In genomic region chr22:38953577-38954413, GRCh38 we compare ENCODE assay signal across 1 cellular context.
TF ChIP-seq lines count a peak whose summit lies in the region.

No MANE protein-coding gene starts in this region.

TF ChIP-seq in K562, 482 proteins besides CTCF, POLR2A, EP300 and RAD21:
- TF ChIP-seq ZBTB40 (IDR thresholded peaks at IDR 0.05), result no peak
- no peak for TF ChIP-seq ZBTB40 (CRISPR knock-in tag; IDR thresholded peaks at IDR 0.05)
- TF ChIP-seq, protein P1, sequence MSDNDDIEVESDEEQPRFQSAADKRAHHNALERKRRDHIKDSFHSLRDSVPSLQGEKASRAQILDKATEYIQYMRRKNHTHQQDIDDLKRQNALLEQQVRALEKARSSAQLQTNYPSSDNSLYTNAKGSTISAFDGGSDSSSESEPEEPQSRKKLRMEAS (CRISPR knock-in tag; IDR thresholded peaks at IDR 0.05), result no peak
- TF ChIP-seq HDAC2 (IDR thresholded peaks at IDR 0.05), result no peak
- TF ChIP-seq PTTG1 (tag; IDR thresholded peaks at IDR 0.05; ENCODE audit: low read depth), result no peak
- TF ChIP-seq PRMT5 (CRISPR knock-in tag; IDR thresholded peaks at IDR 0.05), result no peak
- TF ChIP-seq ZNF75A (CRISPR knock-in tag; IDR thresholded peaks at IDR 0.05), result no peak
- TF ChIP-seq GATAD2A (IDR thresholded peaks at IDR 0.05), result no peak
- no peak for TF ChIP-seq GTF2F1 (IDR thresholded peaks at IDR 0.05; ENCODE audit: low read depth, low read length)
- no peak for TF ChIP-seq CBFA2T3 (IDR thresholded peaks at IDR 0.05)
- TF ChIP-seq ZSCAN32 (CRISPR knock-in tag; IDR thresholded peaks at IDR 0.05), result no peak
- TF ChIP-seq, protein P2, sequence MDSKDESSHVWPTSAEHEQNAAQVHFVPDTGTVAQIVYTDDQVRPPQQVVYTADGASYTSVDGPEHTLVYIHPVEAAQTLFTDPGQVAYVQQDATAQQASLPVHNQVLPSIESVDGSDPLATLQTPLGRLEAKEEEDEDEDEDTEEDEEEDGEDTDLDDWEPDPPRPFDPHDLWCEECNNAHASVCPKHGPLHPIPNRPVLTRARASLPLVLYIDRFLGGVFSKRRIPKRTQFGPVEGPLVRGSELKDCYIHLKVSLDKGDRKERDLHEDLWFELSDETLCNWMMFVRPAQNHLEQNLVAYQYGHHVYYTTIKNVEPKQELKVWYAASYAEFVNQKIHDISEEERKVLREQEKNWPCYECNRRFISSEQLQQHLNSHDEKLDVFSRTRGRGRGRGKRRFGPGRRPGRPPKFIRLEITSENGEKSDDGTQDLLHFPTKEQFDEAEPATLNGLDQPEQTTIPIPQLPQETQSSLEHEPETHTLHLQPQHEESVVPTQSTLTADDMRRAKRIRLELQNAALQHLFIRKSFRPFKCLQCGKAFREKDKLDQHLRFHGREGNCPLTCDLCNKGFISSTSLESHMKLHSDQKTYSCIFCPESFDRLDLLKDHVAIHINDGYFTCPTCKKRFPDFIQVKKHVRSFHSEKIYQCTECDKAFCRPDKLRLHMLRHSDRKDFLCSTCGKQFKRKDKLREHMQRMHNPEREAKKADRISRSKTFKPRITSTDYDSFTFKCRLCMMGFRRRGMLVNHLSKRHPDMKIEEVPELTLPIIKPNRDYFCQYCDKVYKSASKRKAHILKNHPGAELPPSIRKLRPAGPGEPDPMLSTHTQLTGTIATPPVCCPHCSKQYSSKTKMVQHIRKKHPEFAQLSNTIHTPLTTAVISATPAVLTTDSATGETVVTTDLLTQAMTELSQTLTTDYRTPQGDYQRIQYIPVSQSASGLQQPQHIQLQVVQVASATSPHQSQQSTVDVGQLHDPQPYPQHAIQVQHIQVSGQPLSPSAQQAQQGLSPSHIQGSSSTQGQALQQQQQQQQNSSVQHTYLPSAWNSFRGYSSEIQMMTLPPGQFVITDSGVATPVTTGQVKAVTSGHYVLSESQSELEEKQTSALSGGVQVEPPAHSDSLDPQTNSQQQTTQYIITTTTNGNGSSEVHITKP (IDR thresholded peaks at IDR 0.05; ENCODE audit: partially characterized antibody), result no peak
- no peak for TF ChIP-seq ZNF586 (CRISPR knock-in tag; conservative IDR thresholded peaks at IDR 0.05)
- TF ChIP-seq ZNF224 (CRISPR knock-in tag; IDR thresholded peaks at IDR 0.05), result no peak
- TF ChIP-seq, protein P3, sequence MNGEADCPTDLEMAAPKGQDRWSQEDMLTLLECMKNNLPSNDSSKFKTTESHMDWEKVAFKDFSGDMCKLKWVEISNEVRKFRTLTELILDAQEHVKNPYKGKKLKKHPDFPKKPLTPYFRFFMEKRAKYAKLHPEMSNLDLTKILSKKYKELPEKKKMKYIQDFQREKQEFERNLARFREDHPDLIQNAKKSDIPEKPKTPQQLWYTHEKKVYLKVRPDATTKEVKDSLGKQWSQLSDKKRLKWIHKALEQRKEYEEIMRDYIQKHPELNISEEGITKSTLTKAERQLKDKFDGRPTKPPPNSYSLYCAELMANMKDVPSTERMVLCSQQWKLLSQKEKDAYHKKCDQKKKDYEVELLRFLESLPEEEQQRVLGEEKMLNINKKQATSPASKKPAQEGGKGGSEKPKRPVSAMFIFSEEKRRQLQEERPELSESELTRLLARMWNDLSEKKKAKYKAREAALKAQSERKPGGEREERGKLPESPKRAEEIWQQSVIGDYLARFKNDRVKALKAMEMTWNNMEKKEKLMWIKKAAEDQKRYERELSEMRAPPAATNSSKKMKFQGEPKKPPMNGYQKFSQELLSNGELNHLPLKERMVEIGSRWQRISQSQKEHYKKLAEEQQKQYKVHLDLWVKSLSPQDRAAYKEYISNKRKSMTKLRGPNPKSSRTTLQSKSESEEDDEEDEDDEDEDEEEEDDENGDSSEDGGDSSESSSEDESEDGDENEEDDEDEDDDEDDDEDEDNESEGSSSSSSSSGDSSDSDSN (IDR thresholded peaks at IDR 0.05; ENCODE audit: borderline replicate concordance in 1 of 2, low read depth in 2 of 2, low read length in 2 of 2), result no peak
- TF ChIP-seq ZNF589 (CRISPR knock-in tag; IDR thresholded peaks at IDR 0.05; ENCODE audit: low read depth), result no peak
- TF ChIP-seq SIN3A (IDR thresholded peaks at IDR 0.05; ENCODE audit: borderline replicate concordance in 2 of 2, control insufficient read depth in 1 of 2, low read depth in 2 of 2, low read length in 2 of 2), result no peak
- TF ChIP-seq, protein P4, sequence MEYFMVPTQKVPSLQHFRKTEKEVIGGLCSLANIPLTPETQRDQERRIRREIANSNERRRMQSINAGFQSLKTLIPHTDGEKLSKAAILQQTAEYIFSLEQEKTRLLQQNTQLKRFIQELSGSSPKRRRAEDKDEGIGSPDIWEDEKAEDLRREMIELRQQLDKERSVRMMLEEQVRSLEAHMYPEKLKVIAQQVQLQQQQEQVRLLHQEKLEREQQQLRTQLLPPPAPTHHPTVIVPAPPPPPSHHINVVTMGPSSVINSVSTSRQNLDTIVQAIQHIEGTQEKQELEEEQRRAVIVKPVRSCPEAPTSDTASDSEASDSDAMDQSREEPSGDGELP (CRISPR knock-in tag; IDR thresholded peaks at IDR 0.05; ENCODE audit: borderline replicate concordance), result no peak
- TF ChIP-seq E4F1 (CRISPR knock-in tag; IDR thresholded peaks at IDR 0.05; ENCODE audit: borderline replicate concordance), result no peak
- no peak for TF ChIP-seq HMGN3 (IDR thresholded peaks at IDR 0.05; ENCODE audit: borderline replicate concordance, extremely low read depth, insufficient read length, low read depth, low read length)
